In genomic region chr17:20306924-20307323, GRCh38 we compare ENCODE assay signal across 21 cellular contexts.
DNase-seq lines count a peak whose midpoint lies in the region; ATAC-seq and TF ChIP-seq lines count a peak whose summit lies in the region.
"Had no signal": no experiment of that assay in that cellular context is flagged by ENCODE, and none has a peak within 500 bp of the region (broad histone marks: within the 10 kb centered on the region; RNA-seq: fewer than 3 reads in every experiment).

No MANE protein-coding gene starts in this region.

- H3K27ac Mint-ChIP-seq in endothelial cell (ENCODE audit: unreplicated experiment): no peak overlapping the region
- H3K27ac Mint-ChIP-seq: B cell; CD4-positive, CD25-positive, alpha-beta regulatory T cell; CD8-positive, alpha-beta T cell; GM23338; H9; HFFc6 had no signal

- H3K27ac ChIP-seq in SK-N-SH (ENCODE audit: low read depth in 2 of 2, low read length in 1 of 2) (no peak overlapping the region), osteoblast (ENCODE audit: low read depth, low read length) (no peak overlapping the region)
- H3K27ac ChIP-seq: 22Rv1, BLaER1, C4-2B had no signal

- no peak overlapping the region for H3K9ac ChIP-seq in SK-N-SH
- no peak overlapping the region for H3K9ac ChIP-seq in adipocyte (ENCODE audit: low read length)
- H3K9ac ChIP-seq: BLaER1 had no signal

- CTCF ChIA-PET in SK-N-SH (lab: Yijun Ruan, JAX): interaction anchor here (0.9 kb wide), 1 partner anchor 185 kb away, joined by 3 read pairs; no protein-coding TSS in a partner anchor

- no peak overlapping the region for H2AFZ ChIP-seq in SK-N-SH (ENCODE audit: low read depth)
- H2AFZ ChIP-seq in osteoblast (ENCODE audit: low read length): no peak overlapping the region
- H2AFZ ChIP-seq: GM23338 had no signal

- H3K4me1 ChIP-seq in SK-N-SH (ENCODE audit: control insufficient read depth in 1 of 2, insufficient read depth in 2 of 2, low read depth in 1 of 2, low read length in 1 of 2) (no peaks in the 10 kb centered on the region), adipocyte (ENCODE audit: control insufficient read depth, insufficient read depth, low read length) (no peaks in the 10 kb centered on the region), osteoblast (ENCODE audit: insufficient read depth, low read length) (peaks cover 15% of the 10 kb centered on the region)
- H3K4me1 ChIP-seq: Caco-2 had no signal

- peaks cover 27% of the 10 kb centered on the region for H3K36me3 Mint-ChIP-seq in endothelial cell (ENCODE audit: low read depth, unreplicated experiment)

- H3K9me2 ChIP-seq in SK-N-SH: no peaks in the 10 kb centered on the region

- H3K9me3 ChIP-seq in SK-N-SH: peaks cover 10% of the 10 kb centered on the region; the same call in 1 of the 2 replicates
- H3K9me3 ChIP-seq in adipocyte (ENCODE audit: control insufficient read depth, low read length): peaks cover 29% of the 10 kb centered on the region
- H3K9me3 ChIP-seq in osteoblast (ENCODE audit: low read depth, low read length): peaks cover 8% of the 10 kb centered on the region

- peaks cover 0 to 26% of the 10 kb centered on the region in 2 experiments for H3K36me3 ChIP-seq in SK-N-SH (replicated peaks in 1 of 2; ENCODE audit: control insufficient read depth in 1 of 2, insufficient read depth in 2 of 2, low read length in 1 of 2)
- H3K36me3 ChIP-seq in adipocyte (ENCODE audit: control insufficient read depth, insufficient read depth, low read length, severe bottlenecking): peaks cover 16% of the 10 kb centered on the region
- H3K36me3 ChIP-seq in osteoblast (ENCODE audit: insufficient read depth, low read length): peaks cover 14% of the 10 kb centered on the region

- H3K9me3 Mint-ChIP-seq in endothelial cell (ENCODE audit: unreplicated experiment): peaks cover 12% of the 10 kb centered on the region

- DNase-seq in SK-N-SH (no peak), OCI-M1 (lab: John Stamatoyannopoulos, UW) (peak; percentile 15), adipocyte (ENCODE audit: low read depth) (no peak), endothelial cell (ENCODE audit: low spot score) (no peak), NCI-H128 (lab: John Stamatoyannopoulos, UW; ENCODE audit: unreplicated experiment) (no peak), osteoblast (ENCODE audit: insufficient read length, low spot score, missing footprints) (no peak)
- DNase-seq: Caco-2; CD4-positive, CD25-positive, alpha-beta regulatory T cell; CD8-positive, alpha-beta T cell; DMS153; DND-41; H9; HFFc6 had no signal

- TF ChIP-seq EP300 in SK-N-SH (IDR thresholded peaks at IDR 0.05; ENCODE audit: borderline replicate concordance in 1 of 2, low read depth in 1 of 2, low read length in 1 of 2): no peak

- H3K4me3 Mint-ChIP-seq in endothelial cell (ENCODE audit: unreplicated experiment): peak overlapping the region; percentile 34
- H3K4me3 Mint-ChIP-seq: B cell; CD4-positive, CD25-positive, alpha-beta regulatory T cell; CD8-positive, alpha-beta T cell; GM23338; H9; HFFc6 had no signal

- H3K4me2 ChIP-seq in SK-N-SH (no peak overlapping the region), osteoblast (ENCODE audit: insufficient read depth, low read length) (no peak overlapping the region)
- H3K4me2 ChIP-seq: BLaER1, GM23338 had no signal

- H3K4me1 Mint-ChIP-seq in endothelial cell (ENCODE audit: unreplicated experiment): no peaks in the 10 kb centered on the region
- H3K4me1 Mint-ChIP-seq: B cell, GM23338 had no signal

- no peaks in the 10 kb centered on the region for H3K79me2 ChIP-seq in SK-N-SH (ENCODE audit: insufficient read depth)
- no peaks in the 10 kb centered on the region for H3K79me2 ChIP-seq in osteoblast (ENCODE audit: insufficient read depth, low read length)

- H3K4me3 ChIP-seq in SK-N-SH (ENCODE audit: low read depth in 2 of 2, low read length in 1 of 2): no peak overlapping the region
- peak overlapping the region; percentile 61 for H3K4me3 ChIP-seq in adipocyte (ENCODE audit: low read length)
- no peak overlapping the region for H3K4me3 ChIP-seq in osteoblast (ENCODE audit: insufficient read depth, low read length)
- H3K4me3 ChIP-seq: BLaER1, GM23338 had no signal

- H3K27me3 Mint-ChIP-seq in endothelial cell (ENCODE audit: unreplicated experiment): peaks cover 2% of the 10 kb centered on the region
- H3K27me3 Mint-ChIP-seq: B cell; CD4-positive, CD25-positive, alpha-beta regulatory T cell had no signal

- H3F3A ChIP-seq in SK-N-SH (replicated peaks; ENCODE audit: insufficient read depth): no peaks in the 10 kb centered on the region

- no peak for TF ChIP-seq RAD21 in SK-N-SH (IDR thresholded peaks at IDR 0.05; ENCODE audit: low read length)

- POLR2A ChIA-PET in SK-N-SH (lab: Yijun Ruan, JAX): no interaction called here

- H4K20me1 ChIP-seq in SK-N-SH (ENCODE audit: insufficient read depth) (no peaks in the 10 kb centered on the region), osteoblast (ENCODE audit: insufficient read depth, low read length) (no peaks in the 10 kb centered on the region)
- H4K20me1 ChIP-seq: BLaER1 had no signal

- no peak for TF ChIP-seq CTCF in SK-N-SH (IDR thresholded peaks at IDR 0.05)
- TF ChIP-seq CTCF in endothelial cell (IDR thresholded peaks at IDR 0.05; ENCODE audit: unreplicated experiment): no peak
- TF ChIP-seq CTCF in osteoblast (IDR thresholded peaks at IDR 0.05; ENCODE audit: extremely low read depth, low read depth, low read length): no peak

- ATAC-seq in SK-N-SH treated with all-trans-retinoic acid at 6 μM for 48 hours: no peak
- no peak for ATAC-seq in GM21786 (IDR thresholded peaks at IDR 0.05; ENCODE audit: unreplicated experiment)
- ATAC-seq: CD8-positive, alpha-beta T cell; GM23338; HCT116 had no signal

- H3K27me3 ChIP-seq in SK-N-SH (ENCODE audit: insufficient read depth) (no peaks in the 10 kb centered on the region), adipocyte (replicated peaks; ENCODE audit: control insufficient read depth, insufficient read depth, low read length) (no peaks in the 10 kb centered on the region), osteoblast (ENCODE audit: insufficient read depth, low read length) (no peaks in the 10 kb centered on the region)
- H3K27me3 ChIP-seq: BLaER1 had no signal

TF ChIP-seq in SK-N-SH treated with all-trans-retinoic acid at 6 μM for 48 hours, 23 proteins besides CTCF, POLR2A, EP300 and RAD21 (continues in another document):
- TF ChIP-seq ZNF70 (CRISPR knock-in tag; IDR thresholded peaks at IDR 0.05): no peak
- no peak for TF ChIP-seq ZNF565 (CRISPR knock-in tag; conservative IDR thresholded peaks at IDR 0.05; ENCODE audit: low read depth)
- no peak for TF ChIP-seq PATZ1 (CRISPR knock-in tag; IDR thresholded peaks at IDR 0.05; ENCODE audit: borderline replicate concordance)
- no peak for TF ChIP-seq PPARA (CRISPR knock-in tag; IDR thresholded peaks at IDR 0.05; ENCODE audit: borderline replicate concordance)
- no peak for TF ChIP-seq ZNF8 (CRISPR knock-in tag; IDR thresholded peaks at IDR 0.05)

TF ChIP-seq in SK-N-SH, 30 proteins besides CTCF, POLR2A, EP300 and RAD21:
- TF ChIP-seq FOXJ3 (CRISPR knock-in tag; IDR thresholded peaks at IDR 0.05): no peak
- no peak for TF ChIP-seq POLR2AphosphoS5 (IDR thresholded peaks at IDR 0.05; ENCODE audit: low read depth, low read length)
- no peak for TF ChIP-seq CHD2 (IDR thresholded peaks at IDR 0.05; ENCODE audit: low read length, partially characterized antibody)
- TF ChIP-seq RXRA (IDR thresholded peaks at IDR 0.05; ENCODE audit: borderline replicate concordance, low read depth): no peak
TF ChIP-seq in SK-N-SH: peak in this region for 0.
